In genomic region chr9:121618910-121619309, GRCh38 we compare ENCODE assay signal across 7 cellular contexts. TPM values are rescaled to one million over a fixed set of nuclear protein-coding genes. Genes with fewer than 3 reads are reported as not detected.
DNase-seq lines count a peak whose midpoint lies in the region; ATAC-seq and TF ChIP-seq lines count a peak whose summit lies in the region.
"Not testable (repeated sequence)": the region's sequence is repeated elsewhere in the genome, so short reads cannot be mapped to it uniquely, and the experiment has no call there.

No MANE protein-coding gene starts in this region.

- not testable (repeated sequence) for H2BK120ac ChIP-seq in trophoblast cell (ENCODE audit: insufficient read depth, low read length, poor library complexity)

- not testable (repeated sequence) for ATAC-seq in heart left ventricle

- TF ChIP-seq POLR2A in esophagus squamous epithelium (IDR thresholded peaks at IDR 0.05); heart left ventricle (IDR thresholded peaks at IDR 0.05); suprapubic skin (IDR thresholded peaks at IDR 0.05): not testable (repeated sequence)

- H3K9ac ChIP-seq in trophoblast cell (ENCODE audit: low read length); skeletal muscle tissue (ENCODE audit: low read depth in 1 of 3, low read length in 3 of 3): not testable (repeated sequence)

- TF ChIP-seq EP300 in suprapubic skin (IDR thresholded peaks at IDR 0.05), result not testable (repeated sequence)

- DNase-seq in NCI-H2227 treated with DMSO at 0.1 percent for 48 hours (lab: John Stamatoyannopoulos, UW) (peak; percentile 47), heart left ventricle (peak in 1 of 5 donors; percentile 26), trophoblast cell (peak; percentile 77 to 84)
- not testable (repeated sequence) for DNase-seq in esophagus squamous epithelium (lab: John Stamatoyannopoulos, UW); right atrium auricular region (ENCODE audit: low spot score); suprapubic skin (ENCODE audit: low spot score in 2 of 2)

- H3K4me2 ChIP-seq in trophoblast cell (ENCODE audit: low read length), result not testable (repeated sequence)

- not testable (repeated sequence) for H2AFZ ChIP-seq in trophoblast cell (ENCODE audit: insufficient read depth, low read length, poor library complexity)

- 79 to 81% methylated on average over 7 of the region's 7 CpGs for WGBS in esophagus squamous epithelium, 2 donors
- 66 to 77% (median 69%) methylated on average over 7 of the region's 7 CpGs for WGBS in heart left ventricle, 4 donors
- no CpG with 5 or more reads among the region's 7 CpGs for WGBS in trophoblast cell (ENCODE audit: extremely low coverage, insufficient coverage, insufficient read length)
- WGBS in suprapubic skin, result 80% methylated on average over 7 of the region's 7 CpGs

- H3K23ac ChIP-seq in trophoblast cell (ENCODE audit: low read length), result not testable (repeated sequence)

- not testable (repeated sequence) for H3K27me3 ChIP-seq in esophagus squamous epithelium; heart left ventricle; right atrium auricular region; trophoblast cell (ENCODE audit: insufficient read depth, low read length); skeletal muscle tissue (ENCODE audit: control insufficient read depth in 3 of 3, insufficient read depth in 3 of 3, low read length in 3 of 3); suprapubic skin

- not testable (repeated sequence) for H4K12ac ChIP-seq in trophoblast cell (ENCODE audit: low read depth, low read length)

- not testable (repeated sequence) for H3K36me3 ChIP-seq in esophagus squamous epithelium; heart left ventricle; right atrium auricular region; trophoblast cell (ENCODE audit: control insufficient read depth in 1 of 2, insufficient read depth in 2 of 2, low read length in 2 of 2); skeletal muscle tissue (ENCODE audit: control insufficient read depth in 3 of 3, insufficient read depth in 3 of 3, low read length in 3 of 3); suprapubic skin

- not testable (repeated sequence) for H4K8ac ChIP-seq in trophoblast cell (ENCODE audit: low read depth, low read length)

- H3K18ac ChIP-seq in trophoblast cell (ENCODE audit: low read length), result not testable (repeated sequence)

- not testable (repeated sequence) for H4K91ac ChIP-seq in trophoblast cell (ENCODE audit: low read depth, low read length)

- intact Hi-C loops in esophagus squamous epithelium (cut with DNase I), result not testable (repeated sequence)
- intact Hi-C loops in heart left ventricle (cut with DNase I), result loop anchor here in 1 of 10 donors (2.0 kb wide), 1 partner anchor 120 kb away; no protein-coding TSS in a partner anchor

- H3K9me3 ChIP-seq in esophagus squamous epithelium; heart left ventricle; right atrium auricular region; trophoblast cell (ENCODE audit: insufficient read depth, low read depth, low read length); skeletal muscle tissue (ENCODE audit: control insufficient read depth in 3 of 3, low read length in 3 of 3); suprapubic skin: not testable (repeated sequence)

- not testable (repeated sequence) for H3K79me1 ChIP-seq in trophoblast cell (ENCODE audit: low read length)

- H3K4me3 ChIP-seq in esophagus squamous epithelium; heart left ventricle; right atrium auricular region; trophoblast cell (ENCODE audit: low read depth, low read length); skeletal muscle tissue (ENCODE audit: low read length in 3 of 3); suprapubic skin: not testable (repeated sequence)

- not testable (repeated sequence) for H2AK5ac ChIP-seq in trophoblast cell (ENCODE audit: low read length)

- H3K79me2 ChIP-seq in trophoblast cell (ENCODE audit: control insufficient read depth, insufficient read depth, low read length, poor library complexity), result not testable (repeated sequence)

- not testable (repeated sequence) for TF ChIP-seq CTCF in esophagus squamous epithelium (IDR thresholded peaks at IDR 0.05); heart left ventricle (IDR thresholded peaks at IDR 0.05); right atrium auricular region (IDR thresholded peaks at IDR 0.05); suprapubic skin (IDR thresholded peaks at IDR 0.05)

- not testable (repeated sequence) for H3K4ac ChIP-seq in trophoblast cell (ENCODE audit: low read depth, low read length)

- not testable (repeated sequence) for H2BK12ac ChIP-seq in trophoblast cell (ENCODE audit: low read length)

- H3K14ac ChIP-seq in trophoblast cell (ENCODE audit: low read length), result not testable (repeated sequence)

- H3K4me1 ChIP-seq in esophagus squamous epithelium (peaks cover 0 to 31% (median 5%) of the 10 kb centered on the region in 3 donors), heart left ventricle (peaks cover 5 to 75% (median 42%) of the 10 kb centered on the region in 12 donors), right atrium auricular region (peaks cover 0 to 60% of the 10 kb centered on the region in 2 donors), trophoblast cell (ENCODE audit: control insufficient read depth in 1 of 2, insufficient read depth in 2 of 2, low read length in 2 of 2) (peaks cover 10% of the 10 kb centered on the region in 2 experiments), skeletal muscle tissue (ENCODE audit: control insufficient read depth in 3 of 3, insufficient read depth in 3 of 3, low read length in 3 of 3) (peaks cover 54 to 72% (median 66%) of the 10 kb centered on the region in 3 donors), suprapubic skin (peaks cover 27% of the 10 kb centered on the region)

- H2BK5ac ChIP-seq in trophoblast cell (ENCODE audit: low read depth, low read length, poor library complexity), result not testable (repeated sequence)

- H3K27ac ChIP-seq in esophagus squamous epithelium (peak overlapping the region in 3 of 4 donors; percentile 25 to 58 (median 50)), heart left ventricle (peak overlapping the region in 10 of 12 donors; percentile 55 to 84 (median 78)), right atrium auricular region (peak overlapping the region; percentile 63 to 77), skeletal muscle tissue (ENCODE audit: low read depth, low read length) (peak overlapping the region; percentile 76), suprapubic skin (peak overlapping the region; percentile 26)
- not testable (repeated sequence) for H3K27ac ChIP-seq in trophoblast cell (ENCODE audit: low read depth, low read length)

RNA-seq across cellular contexts. Expression of gene DAB2IP, which starts 32.5 kb away (rescaled TPM):
- total RNA-seq in esophagus squamous epithelium (10 to 100 TPM; 28.3 to 48.8 (median 38.1) TPM), heart left ventricle (100 to 1,000 TPM in 1 of 9 donors, 10 to 100 TPM in 8; 45.0 to 103 (median 54.2) TPM), right atrium auricular region (10 to 100 TPM; 38.0 to 47.0 TPM), skeletal muscle tissue (12.5 TPM), suprapubic skin (10 to 100 TPM; 47.6 to 55.6 (median 50.3) TPM)
- 10 to 100 TPM; 30.9 to 40.4 TPM for polyA plus RNA-seq in heart left ventricle
- polyA plus RNA-seq in trophoblast cell (2013), result 22.7 and 24.2 TPM in 2 replicates
